1 cellular context compared by ENCODE assay signal in genomic region chr4:185142911-185143595, GRCh38.
A peak's percentile ranks its signal among the peaks of the same experiment; 100 is the strongest.
TF ChIP-seq lines count a peak whose summit lies in the region.

Gene SLC25A4 (plus strand): TSS chr4:185143266. CDS start chr4:185143373, 107 bp downstream.

TF ChIP-seq in HepG2, 621 proteins besides CTCF, POLR2A, EP300 and RAD21 (continued from another document and continues in another):
- TF ChIP-seq ZBTB14 (CRISPR knock-in tag; IDR thresholded peaks at IDR 0.05) (peak; percentile 75), NCOA2 (CRISPR knock-in tag; IDR thresholded peaks at IDR 0.05) (no peak; the same call in 1 of the 2 replicates), E2F1 (CRISPR knock-in tag; IDR thresholded peaks at IDR 0.05) (peak; percentile 42; the same call in 1 of the 2 replicates), AKNA (CRISPR knock-in tag; IDR thresholded peaks at IDR 0.05; ENCODE audit: borderline replicate concordance) (no peak), ZNF3 (CRISPR knock-in tag; IDR thresholded peaks at IDR 0.05) (no peak), E2F2 (CRISPR knock-in tag; IDR thresholded peaks at IDR 0.05; ENCODE audit: borderline replicate concordance) (peak; percentile 46; the same call in 1 of the 2 replicates), RBFOX2 (IDR thresholded peaks at IDR 0.05; ENCODE audit: low read depth, low read length) (peak; percentile 99), ZBTB38 (CRISPR knock-in tag; IDR thresholded peaks at IDR 0.05) (peak; percentile 41; the same call in 1 of the 2 replicates), SKIL (CRISPR knock-in tag; IDR thresholded peaks at IDR 0.05; ENCODE audit: borderline replicate concordance) (no peak), SATB2 (CRISPR knock-in tag; IDR thresholded peaks at IDR 0.05) (peak; percentile 60; the same call in 1 of the 2 replicates), ZBTB39 (CRISPR knock-in tag; IDR thresholded peaks at IDR 0.05) (no peak; the same call in 1 of the 2 replicates), MXD4 (CRISPR knock-in tag; IDR thresholded peaks at IDR 0.05) (peak; percentile 76), RAD51 (IDR thresholded peaks at IDR 0.05; ENCODE audit: borderline replicate concordance) (no peak), ZNF766 (CRISPR knock-in tag; IDR thresholded peaks at IDR 0.05; ENCODE audit: borderline replicate concordance) (peak; percentile 66; the same call in 1 of the 2 replicates), POLR2G (IDR thresholded peaks at IDR 0.05; ENCODE audit: low read depth, low read length) (peak; percentile 98), ZFP1 (CRISPR knock-in tag; IDR thresholded peaks at IDR 0.05) (no peak), CENPT (CRISPR knock-in tag; IDR thresholded peaks at IDR 0.05; ENCODE audit: low read depth) (no peak), SIX1 (CRISPR knock-in tag; IDR thresholded peaks at IDR 0.05; ENCODE audit: borderline replicate concordance) (peak; percentile 23; the same call in 1 of the 2 replicates), MTF2 (CRISPR knock-in tag; IDR thresholded peaks at IDR 0.05; ENCODE audit: borderline replicate concordance) (no peak), FOXK1 (CRISPR knock-in tag; IDR thresholded peaks at IDR 0.05; ENCODE audit: borderline replicate concordance, low read depth) (no peak), ZNF703 (CRISPR knock-in tag; IDR thresholded peaks at IDR 0.05; ENCODE audit: borderline replicate concordance) (no peak), FOXA1 (IDR thresholded peaks at IDR 0.05) (no peak), FOXA1 (CRISPR knock-in tag; IDR thresholded peaks at IDR 0.05) (no peak), NR1H2 (CRISPR knock-in tag; IDR thresholded peaks at IDR 0.05; ENCODE audit: borderline replicate concordance, low read depth) (no peak; the same call in 1 of the 2 replicates), ZNF260 (CRISPR knock-in tag; IDR thresholded peaks at IDR 0.05; ENCODE audit: borderline replicate concordance, low read depth) (no peak), ZNF503 (CRISPR knock-in tag; IDR thresholded peaks at IDR 0.05) (peak; percentile 66; the same call in 1 of the 2 replicates), PHB2 (IDR thresholded peaks at IDR 0.05; ENCODE audit: partially characterized antibody) (no peak), ZNF530 (CRISPR knock-in tag; IDR thresholded peaks at IDR 0.05; ENCODE audit: low read depth) (no peak), ZNF557 (CRISPR knock-in tag; IDR thresholded peaks at IDR 0.05) (no peak), PAX8 (CRISPR knock-in tag; IDR thresholded peaks at IDR 0.05; ENCODE audit: borderline replicate concordance) (no peak), PRPF4 (IDR thresholded peaks at IDR 0.05; ENCODE audit: low read depth, low read length, poor library complexity, severe bottlenecking) (no peak), ZBTB7A (CRISPR knock-in tag; IDR thresholded peaks at IDR 0.05) (peak; percentile 94), KDM1A (CRISPR knock-in tag; IDR thresholded peaks at IDR 0.05) (no peak), NAIF1 (CRISPR knock-in tag; IDR thresholded peaks at IDR 0.05; ENCODE audit: borderline replicate concordance) (no peak), HNRNPL (IDR thresholded peaks at IDR 0.05; ENCODE audit: low read depth, low read length) (peak; percentile 89), EEA1 (CRISPR knock-in tag; IDR thresholded peaks at IDR 0.05; ENCODE audit: borderline replicate concordance) (no peak), NCOA1 (CRISPR knock-in tag; IDR thresholded peaks at IDR 0.05) (peak; percentile 68; the same call in 1 of the 2 replicates), MTA3 (CRISPR knock-in tag; IDR thresholded peaks at IDR 0.05) (no peak), ZNF496 (CRISPR knock-in tag; IDR thresholded peaks at IDR 0.05; ENCODE audit: insufficient replicate concordance) (no peak), ZNF275 (CRISPR knock-in tag; IDR thresholded peaks at IDR 0.05; ENCODE audit: borderline replicate concordance) (no peak), ASH2L (IDR thresholded peaks at IDR 0.05; ENCODE audit: insufficient read length, low read depth, low read length) (peak; percentile 80), HNF1B (CRISPR knock-in tag; IDR thresholded peaks at IDR 0.05) (no peak), ETV5 (CRISPR knock-in tag; IDR thresholded peaks at IDR 0.05; ENCODE audit: borderline replicate concordance) (peak; percentile 88), NFYB (CRISPR knock-in tag; IDR thresholded peaks at IDR 0.05) (peak; percentile 86), ZFAT (CRISPR knock-in tag; conservative IDR thresholded peaks at IDR 0.05) (0 out of 2 replicates have a peak, but pooled peaks have one; percentile 68), SRY (CRISPR knock-in tag; IDR thresholded peaks at IDR 0.05) (peak; percentile 70)
